In the genomic region with DNA sequence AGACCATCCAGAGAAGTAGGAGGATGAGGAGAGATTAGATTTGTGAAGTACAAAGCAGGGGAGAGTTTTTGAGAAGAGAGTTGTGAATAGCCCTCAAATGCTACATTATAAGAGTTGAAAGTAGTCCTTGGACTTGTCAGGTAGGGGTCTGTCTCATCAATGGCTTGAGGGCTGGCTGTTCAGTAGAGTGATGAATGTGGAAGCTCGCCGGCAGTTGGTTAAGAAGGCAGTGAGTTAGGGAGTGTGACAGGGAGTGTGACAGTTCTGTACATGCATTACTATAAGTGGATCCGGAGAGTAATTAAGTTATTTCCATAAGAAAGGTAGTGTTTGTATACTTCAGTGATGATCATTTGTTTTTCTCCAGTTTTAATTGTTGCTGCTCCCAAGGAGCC, we compare ENCODE assay signal across 24 cellular contexts.
"Had no signal": no experiment of that assay in that cellular context is flagged by ENCODE, and none has a peak within 500 bp of the region (broad histone marks: within the 10 kb centered on the region; RNA-seq: fewer than 3 reads in every experiment).

No MANE protein-coding gene starts in this region.

- DNase-seq: dorsolateral prefrontal cortex; effector CD4-positive, alpha-beta T cell; heart right ventricle; hippocampal formation; immature natural killer cell; islet precursor cell; left ventricle myocardium superior; lower lobe of right lung; naive thymus-derived CD8-positive, alpha-beta T cell; stimulated activated CD4-positive, alpha-beta T cell treated with anti-CD3 and anti-CD28 coated beads, Interleukin-12 subunit alpha, Interleukin-12 subunit beta, amount 100 ng/mL, for 4 hours; stimulated activated CD4-positive, alpha-beta T cell treated with anti-CD3 and anti-CD28 coated beads, Interleukin-1b, Interleukin-23, amount 100 ng/mL, for 48 hours; stimulated activated CD4-positive, alpha-beta T cell treated with anti-CD3 and anti-CD28 coated beads, Interleukin-4, amount 100 ng/mL, for 1 hour; stimulated activated CD8-positive, alpha-beta memory T cell treated with anti-CD3 and anti-CD28 coated beads, Interleukin-4, amount 100 ng/mL, for 48 hours; stimulated activated naive CD4-positive, alpha-beta T cell; stimulated activated naive CD8-positive, alpha-beta T cell treated with anti-CD3 and anti-CD28 coated beads, Interleukin-15, amount 100 ng/mL, for 72 hours; trophoblast cell had no signal

- H3K4me1 ChIP-seq: prostate gland had no signal

- H3K27me3 Mint-ChIP-seq: naive thymus-derived CD8-positive, alpha-beta T cell; stimulated activated naive CD8-positive, alpha-beta T cell treated with anti-CD3 and anti-CD28 coated beads, Interleukin-15, amount 100 ng/mL, for 72 hours had no signal

- H3K27ac ChIP-seq: dorsolateral prefrontal cortex, gastroesophageal sphincter, heart right ventricle, lower lobe of right lung, prostate gland, right atrium auricular region, suprapubic skin, vagina had no signal

- H3K9me3 Mint-ChIP-seq: immature natural killer cell; naive thymus-derived CD8-positive, alpha-beta T cell; stimulated activated naive CD8-positive, alpha-beta T cell treated with anti-CD3 and anti-CD28 coated beads, Interleukin-15, amount 100 ng/mL, for 72 hours had no signal

- H3K27ac Mint-ChIP-seq: immature natural killer cell; naive thymus-derived CD8-positive, alpha-beta T cell; stimulated activated naive CD8-positive, alpha-beta T cell treated with anti-CD3 and anti-CD28 coated beads, Interleukin-15, amount 100 ng/mL, for 72 hours had no signal

- FAIRE-seq: colon had no signal

- H3K36me3 ChIP-seq: gastroesophageal sphincter, heart right ventricle, lower lobe of right lung, prostate gland, right atrium auricular region, suprapubic skin, vagina had no signal

- H3K9me3 ChIP-seq: gastroesophageal sphincter, heart right ventricle, lower lobe of right lung, prostate gland, right atrium auricular region, suprapubic skin, vagina had no signal

- H3K4me3 Mint-ChIP-seq: immature natural killer cell; naive thymus-derived CD8-positive, alpha-beta T cell; stimulated activated naive CD8-positive, alpha-beta T cell treated with anti-CD3 and anti-CD28 coated beads, Interleukin-15, amount 100 ng/mL, for 72 hours had no signal

- H3K36me3 Mint-ChIP-seq: immature natural killer cell had no signal

- H3K4me2 ChIP-seq: smooth muscle cell had no signal

- H3K27me3 ChIP-seq: dorsolateral prefrontal cortex, gastroesophageal sphincter, heart right ventricle, right atrium auricular region, suprapubic skin, vagina had no signal

- ATAC-seq: gastroesophageal sphincter, left ventricle myocardium superior, lower lobe of right lung, sciatic nerve had no signal

- H3K4me3 ChIP-seq: dorsolateral prefrontal cortex, gastroesophageal sphincter, heart right ventricle, lower lobe of right lung, prostate gland, right atrium auricular region, smooth muscle cell, suprapubic skin, vagina had no signal
